ENCODE assay signal across 8 cellular contexts in genomic region chr13:28494537-28494860, GRCh38. TPM values are rescaled to one million over a fixed set of nuclear protein-coding genes. Genes with fewer than 3 reads are reported as not detected.
DNase-seq lines count a peak whose midpoint lies in the region; ATAC-seq, FAIRE-seq and TF ChIP-seq lines count a peak whose summit lies in the region.

No MANE protein-coding gene starts in this region.

- H3K27me3 ChIP-seq in MG63 (peaks cover 51% of the 10 kb centered on the region), pancreas (peaks cover 4 to 41% (median 6%) of the 10 kb centered on the region in 4 donors)

- no peaks in the 10 kb centered on the region for H3K9me3 ChIP-seq in ES-I3 (ENCODE audit: control insufficient read depth, insufficient read depth, low read length)
- no peaks in the 10 kb centered on the region for H3K9me3 ChIP-seq in MG63
- no peaks in the 10 kb centered on the region for H3K9me3 ChIP-seq in pancreas

- H3K4me1 ChIP-seq in ES-I3 (ENCODE audit: insufficient read depth, low read length), result peaks cover 22% of the 10 kb centered on the region
- H3K4me1 ChIP-seq in pancreas, result peaks cover 0 to 5% (median 0%) of the 10 kb centered on the region in 3 donors

- 1 to 2% methylated on average over 33 of the region's 33 CpGs for WGBS in pancreas, 2 donors

- H3K36me3 ChIP-seq in ES-I3 (ENCODE audit: insufficient read depth, low read length) (no peaks in the 10 kb centered on the region), MG63 (no peaks in the 10 kb centered on the region), pancreas (no peaks in the 10 kb centered on the region)

- TF ChIP-seq CTCF in pancreas (IDR thresholded peaks at IDR 0.05), result no peak

- ATAC-seq in esophagus mucosa (peak; percentile 19), pancreas (peak in 3 of 4 donors; percentile 31 to 33 (median 32)), HG03108 (IDR thresholded peaks at IDR 0.05; ENCODE audit: unreplicated experiment) (no peak)

- FAIRE-seq in pancreas (lab: Jason Lieb, UNC), result no peak

- H3K9ac ChIP-seq in ES-I3 (ENCODE audit: low read depth, low read length), result peak overlapping the region; percentile 58; the same call in 1 of the 2 replicates

- H3K4me3 ChIP-seq in MG63 (peak overlapping the region; percentile 40), pancreas (peak overlapping the region; percentile 20 to 49 (median 30))

- intact Hi-C loops in pancreas (cut with DNase I), result no loop called here

- no peak for DNase-seq in MG63
- DNase-seq in pancreas, result peak in 2 of 6 donors; percentile 67 to 76
- no peak for DNase-seq in AG08395 (ENCODE audit: low spot score)
- no peak for DNase-seq in NCI-H2029 treated with DMSO at 0.1 percent for 48 hours (lab: John Stamatoyannopoulos, UW)
- no peak for DNase-seq in amygdala (lab: John Stamatoyannopoulos, UW)

- peak overlapping the region in 1 of 4 donors; percentile 41 for H3K27ac ChIP-seq in pancreas

RNA-seq across cellular contexts. Expression of gene FLT1, which starts 0.4 kb away (rescaled TPM):
- 0.15 and 0.66 TPM in 2 replicates for total RNA-seq in MG63 (2014; rRNA removed; shearing (Covaris generic); ENCODE audit: low replicate concordance)
- total RNA-seq in esophagus mucosa (5.3 TPM), pancreas (10 to 100 TPM in 2 of 6 donors, 1 to 10 TPM in 4; 4.4 to 12.7 (median 8.8) TPM)
- polyA plus RNA-seq in pancreas, result 1 to 10 TPM; 1.1 to 8.0 TPM
